9 cellular contexts compared by ENCODE assay signal in genomic region chr5:145056805-145057204, GRCh38.
DNase-seq lines count a peak whose midpoint lies in the region; ATAC-seq and TF ChIP-seq lines count a peak whose summit lies in the region.
"Had no signal": no experiment of that assay in that cellular context is flagged by ENCODE, and none has a peak within 500 bp of the region (broad histone marks: within the 10 kb centered on the region; RNA-seq: fewer than 3 reads in every experiment).

No MANE protein-coding gene starts in this region.

- no peak overlapping the region for H3K27ac Mint-ChIP-seq in activated CD4-positive, alpha-beta T cell treated with anti-CD3 and anti-CD28 coated beads, Interleukin-2, amount 10 ng/mL, durations not matched to agents 24 days and 14 days

- no peak overlapping the region for H3K18ac ChIP-seq in neuronal stem cell (ENCODE audit: low read length)

- H2BK15ac ChIP-seq in neuronal stem cell (ENCODE audit: low read length), result no peak overlapping the region

- H3K79me1 ChIP-seq in neuronal stem cell (ENCODE audit: low read depth, low read length), result no peaks in the 10 kb centered on the region

- H3K4me2 ChIP-seq in neuronal stem cell (ENCODE audit: insufficient read depth, low read length, poor library complexity, severe bottlenecking), result no peak overlapping the region

- DNase-seq in inferior parietal cortex (ENCODE audit: extremely low spot score) (peak; percentile 10), right atrium auricular region (ENCODE audit: low spot score) (no peak), neuronal stem cell (ENCODE audit: low spot score) (no peak)
- no peak for DNase-seq in activated CD4-positive, alpha-beta T cell treated with anti-CD3 and anti-CD28 coated beads, Interleukin-2, amount 10 ng/mL, durations not matched to agents 24 days and 14 days
- DNase-seq in effector memory CD4-positive, alpha-beta T cell, result no peak
- DNase-seq: NCI-H526 treated with DMSO at 0.1 percent for 48 hours had no signal

- intact Hi-C loops in activated CD4-positive, alpha-beta T cell treated with anti-CD3 and anti-CD28 coated beads, Interleukin-2, amount 10 ng/mL, durations not matched to agents 24 days and 14 days (cut with micrococcal nuclease), result no loop called here

- no peak overlapping the region for H2BK5ac ChIP-seq in neuronal stem cell (ENCODE audit: low read length)

- no peak overlapping the region for H3K23ac ChIP-seq in neuronal stem cell (ENCODE audit: low read depth, low read length, poor library complexity)

- H2AFZ ChIP-seq in neuronal stem cell (ENCODE audit: low read length), result no peak overlapping the region

- H3K4me3 Mint-ChIP-seq in activated CD4-positive, alpha-beta T cell treated with anti-CD3 and anti-CD28 coated beads, Interleukin-2, amount 10 ng/mL, durations not matched to agents 24 days and 14 days, result no peak overlapping the region

- H3K9me3 ChIP-seq in right atrium auricular region (no peaks in the 10 kb centered on the region), neuronal stem cell (replicated peaks in 1 of 2; ENCODE audit: control insufficient read depth in 2 of 2, insufficient read depth in 1 of 2, low read depth in 1 of 2, low read length in 2 of 2) (no peaks in the 10 kb centered on the region)
- no peaks in the 10 kb centered on the region for H3K9me3 ChIP-seq in effector memory CD4-positive, alpha-beta T cell (ENCODE audit: control insufficient read depth, low read length)

- no peak overlapping the region for H2BK120ac ChIP-seq in neuronal stem cell (ENCODE audit: low read depth, low read length)

- peak; percentile 100 for ATAC-seq in GM18508 (IDR thresholded peaks at IDR 0.05; ENCODE audit: insufficient read depth, unreplicated experiment)
- peak; percentile 100 for ATAC-seq in GM21723 (IDR thresholded peaks at IDR 0.05; ENCODE audit: unreplicated experiment)
- peak; percentile 98 for ATAC-seq in HG03521 (IDR thresholded peaks at IDR 0.05; ENCODE audit: unreplicated experiment)

- no peak overlapping the region for H3K4me3 ChIP-seq in right atrium auricular region
- H3K4me3 ChIP-seq in neuronal stem cell (ENCODE audit: low read length in 2 of 2), result no peak overlapping the region
- no peak overlapping the region for H3K4me3 ChIP-seq in effector memory CD4-positive, alpha-beta T cell (ENCODE audit: insufficient read depth, low read depth, low read length, poor library complexity, severe bottlenecking)

- no peak overlapping the region for H3K4ac ChIP-seq in neuronal stem cell (ENCODE audit: low read length)

- no peaks in the 10 kb centered on the region for H3K4me1 Mint-ChIP-seq in activated CD4-positive, alpha-beta T cell treated with anti-CD3 and anti-CD28 coated beads, Interleukin-2, amount 10 ng/mL, durations not matched to agents 24 days and 14 days

- H3K14ac ChIP-seq in neuronal stem cell (ENCODE audit: low read length), result no peak overlapping the region

- H2BK12ac ChIP-seq in neuronal stem cell (ENCODE audit: low read length), result no peak overlapping the region

- H3K4me1 ChIP-seq in right atrium auricular region (no peaks in the 10 kb centered on the region), neuronal stem cell (ENCODE audit: control insufficient read depth in 2 of 2, insufficient read depth in 1 of 2, low read depth in 1 of 2, low read length in 2 of 2) (peaks cover 0 to 4% of the 10 kb centered on the region in 2 donors)
- no peaks in the 10 kb centered on the region for H3K4me1 ChIP-seq in effector memory CD4-positive, alpha-beta T cell (ENCODE audit: control insufficient read depth, insufficient read depth, low read length, poor library complexity, severe bottlenecking)

- H4K8ac ChIP-seq in neuronal stem cell (ENCODE audit: low read depth, low read length), result no peak overlapping the region

- H4K91ac ChIP-seq in neuronal stem cell (ENCODE audit: low read depth, low read length, poor library complexity), result no peak overlapping the region

- TF ChIP-seq CTCF in right atrium auricular region (IDR thresholded peaks at IDR 0.05), result no peak

- H2AK5ac ChIP-seq in neuronal stem cell (ENCODE audit: low read depth, low read length), result no peak overlapping the region

- H3K27me3 ChIP-seq in right atrium auricular region, result no peaks in the 10 kb centered on the region
- H3K27me3 ChIP-seq in neuronal stem cell (ENCODE audit: control insufficient read depth in 3 of 3, insufficient read depth in 3 of 3, low read depth in 1 of 3, low read length in 3 of 3), result no peaks in the 10 kb centered on the region
- no peaks in the 10 kb centered on the region for H3K27me3 ChIP-seq in effector memory CD4-positive, alpha-beta T cell (replicated peaks; ENCODE audit: control insufficient read depth, insufficient read depth, low read length, poor library complexity, severe bottlenecking)

- H3K27ac ChIP-seq in right atrium auricular region, result no peak overlapping the region
- no peak overlapping the region for H3K27ac ChIP-seq in neuronal stem cell (replicated peaks; ENCODE audit: low read length)
- H3K27ac ChIP-seq in effector memory CD4-positive, alpha-beta T cell (ENCODE audit: insufficient read depth, low read length, poor library complexity, severe bottlenecking), result no peak overlapping the region

- no CpG with 5 or more reads among the region's 5 CpGs for WGBS in neuronal stem cell (ENCODE audit: extremely low coverage in 2 of 2, insufficient read length in 2 of 2, insufficient replicate concordance in 1 of 2), 2 donors

- H3K9me3 Mint-ChIP-seq in activated CD4-positive, alpha-beta T cell treated with anti-CD3 and anti-CD28 coated beads, Interleukin-2, amount 10 ng/mL, durations not matched to agents 24 days and 14 days, result no peaks in the 10 kb centered on the region

- H3K27me3 Mint-ChIP-seq in activated CD4-positive, alpha-beta T cell treated with anti-CD3 and anti-CD28 coated beads, Interleukin-2, amount 10 ng/mL, durations not matched to agents 24 days and 14 days, result no peaks in the 10 kb centered on the region

- no peaks in the 10 kb centered on the region for H3K36me3 Mint-ChIP-seq in activated CD4-positive, alpha-beta T cell treated with anti-CD3 and anti-CD28 coated beads, Interleukin-2, amount 10 ng/mL, durations not matched to agents 24 days and 14 days (ENCODE audit: low read depth)

- no peaks in the 10 kb centered on the region for H3K36me3 ChIP-seq in right atrium auricular region
- no peaks in the 10 kb centered on the region for H3K36me3 ChIP-seq in neuronal stem cell (replicated peaks in 1 of 2; ENCODE audit: control insufficient read depth in 2 of 2, insufficient read depth in 2 of 2, low read length in 2 of 2)
- no peaks in the 10 kb centered on the region for H3K36me3 ChIP-seq in effector memory CD4-positive, alpha-beta T cell (ENCODE audit: control insufficient read depth, insufficient read depth, low read length)

- H3K9ac ChIP-seq in neuronal stem cell (ENCODE audit: low read depth, low read length, poor library complexity), result no peak overlapping the region
